ENCODE assay signal across 1 cellular context in the genomic region with DNA sequence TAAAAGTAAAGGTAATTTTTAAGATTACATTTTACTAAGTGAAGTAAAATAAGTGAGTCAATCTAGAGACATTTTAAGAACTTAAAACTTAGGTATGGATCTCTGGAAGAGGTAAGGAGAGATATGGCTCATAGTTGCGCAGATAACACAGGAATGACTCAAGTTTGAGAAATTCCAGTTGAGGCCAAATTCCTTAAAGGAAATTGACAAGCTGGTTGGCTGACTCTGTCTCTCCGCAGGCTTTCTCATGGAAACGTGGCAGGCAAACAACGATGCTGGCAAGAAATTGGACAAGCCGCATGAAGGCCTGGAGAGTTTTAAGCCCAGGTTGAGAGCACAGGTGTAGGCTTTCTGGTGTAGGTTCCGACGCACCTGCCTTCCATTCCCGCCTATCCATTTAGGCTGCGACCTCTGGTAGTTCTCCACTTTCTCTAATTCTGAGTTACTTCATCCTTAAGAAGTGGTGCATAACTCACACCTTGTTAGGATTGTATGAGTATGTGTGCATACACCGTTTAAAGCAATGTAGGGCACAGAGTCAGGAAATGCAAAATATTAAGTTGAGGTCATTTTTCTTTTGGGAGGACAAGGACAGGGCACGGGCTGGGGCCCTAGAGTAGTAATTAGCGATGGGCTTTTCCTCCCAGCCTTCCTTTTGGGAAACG.
TF ChIP-seq lines count a peak whose summit lies in the region.

No MANE protein-coding gene starts in this region.

TF ChIP-seq in GM23338, 12 proteins besides CTCF, POLR2A, EP300 and RAD21 (continued from another document):
- TF ChIP-seq, protein P1, sequence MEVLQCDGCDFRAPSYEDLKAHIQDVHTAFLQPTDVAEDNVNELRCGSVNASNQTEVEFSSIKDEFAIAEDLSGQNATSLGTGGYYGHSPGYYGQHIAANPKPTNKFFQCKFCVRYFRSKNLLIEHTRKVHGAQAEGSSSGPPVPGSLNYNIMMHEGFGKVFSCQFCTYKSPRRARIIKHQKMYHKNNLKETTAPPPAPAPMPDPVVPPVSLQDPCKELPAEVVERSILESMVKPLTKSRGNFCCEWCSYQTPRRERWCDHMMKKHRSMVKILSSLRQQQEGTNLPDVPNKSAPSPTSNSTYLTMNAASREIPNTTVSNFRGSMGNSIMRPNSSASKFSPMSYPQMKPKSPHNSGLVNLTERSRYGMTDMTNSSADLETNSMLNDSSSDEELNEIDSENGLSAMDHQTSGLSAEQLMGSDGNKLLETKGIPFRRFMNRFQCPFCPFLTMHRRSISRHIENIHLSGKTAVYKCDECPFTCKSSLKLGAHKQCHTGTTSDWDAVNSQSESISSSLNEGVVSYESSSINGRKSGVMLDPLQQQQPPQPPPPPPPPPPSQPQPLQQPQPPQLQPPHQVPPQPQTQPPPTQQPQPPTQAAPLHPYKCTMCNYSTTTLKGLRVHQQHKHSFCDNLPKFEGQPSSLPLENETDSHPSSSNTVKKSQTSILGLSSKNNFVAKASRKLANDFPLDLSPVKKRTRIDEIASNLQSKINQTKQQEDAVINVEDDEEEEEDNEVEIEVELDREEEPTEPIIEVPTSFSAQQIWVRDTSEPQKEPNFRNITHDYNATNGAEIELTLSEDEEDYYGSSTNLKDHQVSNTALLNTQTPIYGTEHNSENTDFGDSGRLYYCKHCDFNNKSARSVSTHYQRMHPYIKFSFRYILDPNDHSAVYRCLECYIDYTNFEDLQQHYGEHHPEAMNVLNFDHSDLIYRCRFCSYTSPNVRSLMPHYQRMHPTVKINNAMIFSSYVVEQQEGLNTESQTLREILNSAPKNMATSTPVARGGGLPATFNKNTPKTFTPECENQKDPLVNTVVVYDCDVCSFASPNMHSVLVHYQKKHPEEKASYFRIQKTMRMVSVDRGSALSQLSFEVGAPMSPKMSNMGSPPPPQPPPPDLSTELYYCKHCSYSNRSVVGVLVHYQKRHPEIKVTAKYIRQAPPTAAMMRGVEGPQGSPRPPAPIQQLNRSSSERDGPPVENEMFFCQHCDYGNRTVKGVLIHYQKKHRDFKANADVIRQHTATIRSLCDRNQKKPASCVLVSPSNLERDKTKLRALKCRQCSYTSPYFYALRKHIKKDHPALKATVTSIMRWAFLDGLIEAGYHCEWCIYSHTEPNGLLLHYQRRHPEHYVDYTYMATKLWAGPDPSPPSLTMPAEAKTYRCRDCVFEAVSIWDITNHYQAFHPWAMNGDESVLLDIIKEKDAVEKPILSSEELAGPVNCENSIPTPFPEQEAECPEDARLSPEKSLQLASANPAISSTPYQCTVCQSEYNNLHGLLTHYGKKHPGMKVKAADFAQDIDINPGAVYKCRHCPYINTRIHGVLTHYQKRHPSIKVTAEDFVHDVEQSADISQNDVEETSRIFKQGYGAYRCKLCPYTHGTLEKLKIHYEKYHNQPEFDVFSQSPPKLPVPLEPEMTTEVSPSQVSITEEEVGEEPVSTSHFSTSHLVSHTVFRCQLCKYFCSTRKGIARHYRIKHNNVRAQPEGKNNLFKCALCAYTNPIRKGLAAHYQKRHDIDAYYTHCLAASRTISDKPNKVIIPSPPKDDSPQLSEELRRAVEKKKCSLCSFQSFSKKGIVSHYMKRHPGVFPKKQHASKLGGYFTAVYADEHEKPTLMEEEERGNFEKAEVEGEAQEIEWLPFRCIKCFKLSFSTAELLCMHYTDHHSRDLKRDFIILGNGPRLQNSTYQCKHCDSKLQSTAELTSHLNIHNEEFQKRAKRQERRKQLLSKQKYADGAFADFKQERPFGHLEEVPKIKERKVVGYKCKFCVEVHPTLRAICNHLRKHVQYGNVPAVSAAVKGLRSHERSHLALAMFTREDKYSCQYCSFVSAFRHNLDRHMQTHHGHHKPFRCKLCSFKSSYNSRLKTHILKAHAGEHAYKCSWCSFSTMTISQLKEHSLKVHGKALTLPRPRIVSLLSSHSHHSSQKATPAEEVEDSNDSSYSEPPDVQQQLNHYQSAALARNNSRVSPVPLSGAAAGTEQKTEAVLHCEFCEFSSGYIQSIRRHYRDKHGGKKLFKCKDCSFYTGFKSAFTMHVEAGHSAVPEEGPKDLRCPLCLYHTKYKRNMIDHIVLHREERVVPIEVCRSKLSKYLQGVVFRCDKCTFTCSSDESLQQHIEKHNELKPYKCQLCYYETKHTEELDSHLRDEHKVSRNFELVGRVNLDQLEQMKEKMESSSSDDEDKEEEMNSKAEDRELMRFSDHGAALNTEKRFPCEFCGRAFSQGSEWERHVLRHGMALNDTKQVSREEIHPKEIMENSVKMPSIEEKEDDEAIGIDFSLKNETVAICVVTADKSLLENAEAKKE (CRISPR knock-in tag; IDR thresholded peaks at IDR 0.05): no peak
- TF ChIP-seq CREB1 (CRISPR knock-in tag; IDR thresholded peaks at IDR 0.05; ENCODE audit: low read depth) (no peak), EZH2phosphoT487 (IDR thresholded peaks at IDR 0.05; ENCODE audit: unreplicated experiment) (no peak), POLR2AphosphoS5 (IDR thresholded peaks at IDR 0.05; ENCODE audit: low read depth) (no peak)
